In the genomic region with DNA sequence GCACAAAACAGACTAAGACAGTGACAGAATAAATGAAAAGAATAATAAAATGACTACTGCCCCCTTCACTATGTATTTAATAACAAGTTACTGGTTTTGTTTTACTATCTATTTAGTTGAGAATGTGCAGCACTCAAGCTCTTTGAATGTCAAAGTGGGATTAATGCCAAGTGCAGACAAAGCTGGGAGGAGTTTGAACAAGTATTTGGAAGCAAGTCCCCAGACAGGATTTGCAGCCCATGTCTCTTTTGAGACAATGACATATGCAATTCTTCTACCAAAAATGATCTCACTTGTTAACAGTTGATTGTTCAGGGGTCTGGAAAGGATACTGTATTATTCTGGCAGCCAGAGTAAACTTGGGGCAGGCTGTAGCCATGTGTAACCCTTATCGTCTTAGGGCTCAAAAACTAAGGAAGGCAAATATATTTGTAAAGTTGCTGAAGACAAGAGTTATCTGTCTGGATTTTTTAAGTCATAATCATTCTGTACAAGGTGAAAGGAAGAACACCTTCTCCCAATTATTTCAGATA, we compare ENCODE assay signal across 18 cellular contexts. TPM values are rescaled to one million over a fixed set of nuclear protein-coding genes. Genes with fewer than 3 reads are reported as not detected.
A peak's percentile ranks its signal among the peaks of the same experiment; 100 is the strongest.
DNase-seq lines count a peak whose midpoint lies in the region; ATAC-seq lines count a peak whose summit lies in the region.
"Had no signal": no experiment of that assay in that cellular context is flagged by ENCODE, and none has a peak within 500 bp of the region (broad histone marks: within the 10 kb centered on the region; RNA-seq: fewer than 3 reads in every experiment).

No MANE protein-coding gene starts in this region.

- H3K27ac ChIP-seq in substantia nigra (ENCODE audit: low read depth, low read length, poor library complexity, severe bottlenecking): peak overlapping the region; percentile 77

- ATAC-seq in left lobe of liver: no peak

- DNase-seq in NCI-H2196 (lab: John Stamatoyannopoulos, UW; ENCODE audit: unreplicated experiment) (peak; percentile 31), NCI-H2196 treated with DMSO at 0.1 percent for 48 hours (lab: John Stamatoyannopoulos, UW; ENCODE audit: unreplicated experiment) (no peak), cerebellar cortex (ENCODE audit: low spot score) (peak; percentile 32), left kidney (ENCODE audit: low read depth, low spot score) (peak; percentile 70), substantia nigra (lab: John Stamatoyannopoulos, UW) (peak in 2 of 49 donors; percentile 44 to 50), cortex of kidney (lab: John Stamatoyannopoulos, UW) (no peak), left lobe of liver (ENCODE audit: low spot score) (no peak), Kasumi-1 (lab: John Stamatoyannopoulos, UW) (no peak)
- DNase-seq: 8988T; activated CD4-positive, alpha-beta T cell treated with anti-CD3 and anti-CD28 coated beads for 48 hours; activated T-cell treated with anti-CD3 and anti-CD28 coated beads, Interleukin-2, amount 50 U/mL, for 1 hour; CD4-positive, alpha-beta T cell; cerebellar nuclear complex; glutamatergic neuron; KBM-7; NCI-H1436 treated with DMSO at 0.1 percent for 48 hours; NK-92 treated with Interleukin-12 subunit alpha and Interleukin-12 subunit beta, amount 100 ng/mL, for 24 hours; posterior cingulate gyrus had no signal

RNA-seq across cellular contexts. Expression of gene COLGALT2, which starts 15.8 kb away (rescaled TPM):
- 0.15 TPM for total RNA-seq in left lobe of liver

RNA-seq across cellular contexts. Expression of gene TSEN15, which starts 29.8 kb away (rescaled TPM):
- total RNA-seq in left lobe of liver: 10.7 TPM

Comparison
In these comparisons a context has a peak if more than half of its experiments do, and no peak if none do; other contexts are left out.
1. DNase-seq: peak in NCI-H2196 (single experiment), cerebellar cortex (single experiment) and left kidney (single experiment); none in NCI-H2196 treated with DMSO at 0.1 percent for 48 hours (single experiment), cortex of kidney (single experiment), left lobe of liver (single experiment) and Kasumi-1 (0 of 2).